8 cellular contexts compared by ENCODE assay signal in genomic region chr16:85420501-85421337, GRCh38.
A peak's percentile ranks its signal among the peaks of the same experiment; 100 is the strongest.
DNase-seq lines count a peak whose midpoint lies in the region; ATAC-seq and TF ChIP-seq lines count a peak whose summit lies in the region.

No MANE protein-coding gene starts in this region.

- no peak overlapping the region for H3K9ac ChIP-seq in neural progenitor cell

- H3K27me3 ChIP-seq in neural progenitor cell (no peaks in the 10 kb centered on the region), tibial artery (no peaks in the 10 kb centered on the region)

- no peak overlapping the region for H2AFZ ChIP-seq in neural progenitor cell (replicated peaks)

- no peaks in the 10 kb centered on the region for H3K36me3 Mint-ChIP-seq in neural progenitor cell

- H3K27me3 Mint-ChIP-seq in neural progenitor cell (ENCODE audit: insufficient read depth, low read depth) = peaks cover 16% of the 10 kb centered on the region

- peak overlapping the region; percentile 64 for H3K4me3 Mint-ChIP-seq in neural progenitor cell

- peak; percentile 99 for TF ChIP-seq CTCF in neural progenitor cell (IDR thresholded peaks at IDR 0.05)
- peak; percentile 99 for TF ChIP-seq CTCF in tibial artery (IDR thresholded peaks at IDR 0.05)

- peak; percentile 44 for DNase-seq in NCI-H2029 (lab: John Stamatoyannopoulos, UW)
- DNase-seq in NCI-H2029 treated with DMSO at 0.1 percent for 48 hours (lab: John Stamatoyannopoulos, UW) = no peak
- peak; percentile 42 for DNase-seq in NCI-H1694 treated with DMSO at 0.1 percent for 48 hours (lab: John Stamatoyannopoulos, UW)
- DNase-seq in activated CD8-positive, alpha-beta memory T cell treated with anti-CD3 and anti-CD28 coated beads for 48 hours (ENCODE audit: low read depth in 2 of 3, low spot score in 2 of 3) = peak; percentile 50 to 80 (median 78)
- DNase-seq in erythroblast (lab: John Stamatoyannopoulos, UW) = peak; percentile 87 to 92
- peak; percentile 79 for DNase-seq in neural progenitor cell (ENCODE audit: low spot score)
- peak in 1 of 2 donors; percentile 21 for DNase-seq in tibial artery

- no peak overlapping the region for H3K4me2 ChIP-seq in neural progenitor cell

- no peaks in the 10 kb centered on the region for H3K36me3 ChIP-seq in neural progenitor cell
- no peaks in the 10 kb centered on the region for H3K36me3 ChIP-seq in tibial artery

- no peak for TF ChIP-seq POLR2A in erythroblast (IDR thresholded peaks at IDR 0.05; ENCODE audit: low read length)

- H4K20me1 ChIP-seq in neural progenitor cell (ENCODE audit: low read depth) = peaks cover 24% of the 10 kb centered on the region

- peaks cover 27% of the 10 kb centered on the region for H3F3A ChIP-seq in neural progenitor cell (ENCODE audit: low read depth)

- H3K4me1 ChIP-seq in neural progenitor cell (peaks cover 22% of the 10 kb centered on the region), tibial artery (peaks cover 0 to 14% (median under 1%) of the 10 kb centered on the region in 4 donors)

- H3K9me3 ChIP-seq in neural progenitor cell (ENCODE audit: low read depth) = no peaks in the 10 kb centered on the region
- no peaks in the 10 kb centered on the region for H3K9me3 ChIP-seq in tibial artery

- no peak for ATAC-seq in HG02970 (IDR thresholded peaks at IDR 0.05; ENCODE audit: low FRiP score, unreplicated experiment)

- intact Hi-C loops in tibial artery (cut with DNase I; ENCODE audit: low total_unique reads) = no loop called here

- H3K27ac Mint-ChIP-seq in neural progenitor cell = no peak overlapping the region

- no peaks in the 10 kb centered on the region for H3K9me3 Mint-ChIP-seq in neural progenitor cell

- H3K4me3 ChIP-seq in neural progenitor cell (no peak overlapping the region), tibial artery (no peak overlapping the region)

- peaks cover 35% of the 10 kb centered on the region for H3K4me1 Mint-ChIP-seq in neural progenitor cell

- H3K27ac ChIP-seq in neural progenitor cell (no peak overlapping the region), tibial artery (no peak overlapping the region)

- H3K79me2 ChIP-seq in neural progenitor cell (ENCODE audit: low read depth) = no peaks in the 10 kb centered on the region
